ENCODE assay signal across 8 cellular contexts in the genomic region with DNA sequence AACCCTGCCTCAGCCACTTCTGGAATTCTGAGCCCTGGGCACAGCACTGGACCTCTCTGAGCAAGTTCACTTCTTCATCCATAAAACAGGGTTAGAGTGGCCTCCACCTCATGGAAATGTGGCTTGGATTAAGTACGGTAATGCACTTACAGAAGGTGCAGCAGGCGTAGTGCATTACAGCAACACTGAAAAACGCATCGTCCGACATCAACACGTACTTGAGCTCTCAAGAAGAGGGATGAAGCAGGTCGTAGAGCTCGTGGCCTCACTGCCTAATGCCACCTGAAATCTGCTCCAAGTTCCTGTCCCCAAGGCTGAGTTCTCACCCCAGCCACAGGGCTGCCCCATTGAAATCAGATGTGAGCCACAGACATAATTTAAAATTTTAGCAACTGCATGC.
"Had no signal": no experiment of that assay in that cellular context is flagged by ENCODE, and none has a peak within 500 bp of the region (broad histone marks: within the 10 kb centered on the region; RNA-seq: fewer than 3 reads in every experiment).

No MANE protein-coding gene starts in this region.

- H3K9ac ChIP-seq: GM23248 had no signal

- H3K4me1 Mint-ChIP-seq: H9 had no signal

- ATAC-seq: K562 had no signal

- H3K27ac Mint-ChIP-seq: H9 had no signal

- FAIRE-seq: HTR-8/SVneo, K562 had no signal

- H3K4me3 Mint-ChIP-seq: H9 had no signal

- DNase-seq: GM23248, GOT3, H9, HCEC 1CT, IMR-90, KG1 had no signal

- H3K9me3 Mint-ChIP-seq: H9 had no signal

- H3K4me3 ChIP-seq: GM23248, K562 had no signal

- H3K27ac ChIP-seq: GM23248 had no signal

- H2AFZ ChIP-seq: GM23248 had no signal
